In genomic region chr11:46170797-46171196, GRCh38 we compare ENCODE assay signal across 18 cellular contexts. TPM values are rescaled to one million over a fixed set of nuclear protein-coding genes. Genes with fewer than 3 reads are reported as not detected.
DNase-seq lines count a peak whose midpoint lies in the region; ATAC-seq and TF ChIP-seq lines count a peak whose summit lies in the region.
"Had no signal": no experiment of that assay in that cellular context is flagged by ENCODE, and none has a peak within 500 bp of the region (broad histone marks: within the 10 kb centered on the region; RNA-seq: fewer than 3 reads in every experiment).

No MANE protein-coding gene starts in this region.

- no TSS peak for BruUV-seq in Calu3 (replicated peaks; lab: Mats Ljungman, UMichigan)

- TF ChIP-seq CTCF in C4-2B (conservative IDR thresholded peaks at IDR 0.05), result no peak; the same call in 1 of the 2 replicates
- peak; percentile 22; the same call in 1 of the 2 replicates for TF ChIP-seq CTCF in LNCAP (IDR thresholded peaks at IDR 0.05)
- no peak for TF ChIP-seq CTCF in Calu3 (IDR thresholded peaks at IDR 0.05; ENCODE audit: unreplicated experiment)
- no peak for TF ChIP-seq CTCF in ovary (IDR thresholded peaks at IDR 0.05)

- H3K9me3 ChIP-seq in ovary, result no peaks in the 10 kb centered on the region
- H3K9me3 ChIP-seq: Caco-2 had no signal

- DNase-seq in left lobe of liver (ENCODE audit: low spot score), result no peak
- no peak for DNase-seq in Calu3
- DNase-seq in effector CD8-positive, alpha-beta T cell (lab: John Stamatoyannopoulos, UW), result no peak
- no peak for DNase-seq in ovary
- DNase-seq: C1 segment of cervical spinal cord; Caco-2; CD4-positive, CD25-positive, alpha-beta regulatory T cell; CD8-positive, alpha-beta T cell; DMS 273 treated with DMSO at 0.1 percent for 48 hours; DMS79; EL; GDM1; H9 had no signal

- peaks cover 4% of the 10 kb centered on the region for H3K36me3 Mint-ChIP-seq in Calu3 (ENCODE audit: insufficient read depth, unreplicated experiment)
- H3K36me3 Mint-ChIP-seq: CD4-positive, CD25-positive, alpha-beta regulatory T cell; CD8-positive, alpha-beta T cell had no signal

- CTCF ChIA-PET in Calu3 (lab: Charles Lee), result no interaction called here

- no peak for TF ChIP-seq EP300 in ovary (IDR thresholded peaks at IDR 0.05)

- H3K27me3 Mint-ChIP-seq in Calu3 (ENCODE audit: unreplicated experiment), result peaks cover 85% of the 10 kb centered on the region

- peaks cover 1% of the 10 kb centered on the region for H3K4me1 Mint-ChIP-seq in Calu3 (ENCODE audit: low read depth, unreplicated experiment)
- H3K4me1 Mint-ChIP-seq: GM23338 had no signal

- no peak overlapping the region for H3K27ac Mint-ChIP-seq in Calu3 (ENCODE audit: unreplicated experiment)
- H3K27ac Mint-ChIP-seq: CD4-positive, CD25-positive, alpha-beta regulatory T cell; CD8-positive, alpha-beta T cell; GM23338; H9 had no signal

- H3K27me3 ChIP-seq in ovary, result no peaks in the 10 kb centered on the region

- no peaks in the 10 kb centered on the region for H3K9me3 Mint-ChIP-seq in Calu3 (ENCODE audit: low read depth, unreplicated experiment)
- H3K9me3 Mint-ChIP-seq: CD8-positive, alpha-beta T cell; GM23338; H9 had no signal

- intact Hi-C loops in Calu3 (cut with micrococcal nuclease; ENCODE audit: unreplicated experiment) (no loop called here), ovary (cut with DNase I) (no loop called here)

- H3K36me3 ChIP-seq in ovary, result no peaks in the 10 kb centered on the region

- peak; percentile 90 for ATAC-seq in left lobe of liver
- ATAC-seq: CD8-positive, alpha-beta T cell; GM12878; GM23338; HCT116 had no signal

- no peak overlapping the region for H3K4me3 Mint-ChIP-seq in Calu3 (ENCODE audit: low read depth, unreplicated experiment)
- H3K4me3 Mint-ChIP-seq: CD4-positive, CD25-positive, alpha-beta regulatory T cell; CD8-positive, alpha-beta T cell; GM23338; H9 had no signal

- H3K27ac ChIP-seq in C4-2B, result peak overlapping the region; percentile 46
- H3K27ac ChIP-seq in ovary, result no peak overlapping the region

- H3K4me3 ChIP-seq in ovary, result no peak overlapping the region
- H3K4me3 ChIP-seq: GM12878, GM23338 had no signal

- no peak for TF ChIP-seq POLR2A in ovary (IDR thresholded peaks at IDR 0.05)

- no peaks in the 10 kb centered on the region for H3K4me1 ChIP-seq in ovary (ENCODE audit: insufficient read depth)
- H3K4me1 ChIP-seq: Caco-2 had no signal

RNA-seq across cellular contexts. Expression of gene PHF21A, which starts 49.5 kb away (rescaled TPM):
- total RNA-seq in left lobe of liver, result 8.2 TPM
- 18.8 and 20.5 TPM in 2 replicates for total RNA-seq in Calu3 (2022)
- 10 to 100 TPM; 20.6 to 76.0 (median 60.7) TPM for total RNA-seq in ovary
- polyA plus RNA-seq in ovary, result 10 to 100 TPM; 29.0 to 42.9 TPM
